In the genomic region with DNA sequence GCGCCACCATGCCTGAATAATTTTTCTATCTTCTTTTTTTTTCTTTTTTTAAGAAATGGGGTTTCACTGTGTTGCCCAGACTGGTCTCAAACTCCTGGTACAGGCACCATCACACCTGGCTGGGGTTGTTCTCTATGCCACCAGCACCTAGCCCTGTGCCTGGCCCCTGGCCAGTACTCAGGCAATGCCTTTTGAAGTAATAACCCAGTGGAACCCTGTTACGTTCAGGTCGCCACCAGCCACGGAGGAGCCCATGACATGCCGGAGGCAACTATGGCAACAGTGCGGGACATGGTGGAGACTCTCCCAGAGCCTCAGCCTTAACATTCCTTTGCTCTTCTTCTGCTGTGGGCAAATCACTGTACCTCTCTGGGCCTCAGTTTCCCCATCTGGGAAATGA, we compare ENCODE assay signal across 19 cellular contexts. TPM values are rescaled to one million over a fixed set of nuclear protein-coding genes. Genes with fewer than 3 reads are reported as not detected.
A peak's percentile ranks its signal among the peaks of the same experiment; 100 is the strongest.
DNase-seq lines count a peak whose midpoint lies in the region; ATAC-seq and TF ChIP-seq lines count a peak whose summit lies in the region.
"Had no signal": no experiment of that assay in that cellular context is flagged by ENCODE, and none has a peak within 500 bp of the region (broad histone marks: within the 10 kb centered on the region; RNA-seq: fewer than 3 reads in every experiment).

No MANE protein-coding gene starts in this region.

- DNase-seq in SJCRH30 (no peak), coronary artery (ENCODE audit: low spot score) (peak; percentile 76), RKO (ENCODE audit: low spot score) (no peak), globus pallidus (ENCODE audit: low spot score) (no peak), NCI-H2171 (lab: John Stamatoyannopoulos, UW) (no peak)
- DNase-seq: activated CD4-positive, alpha-beta T cell treated with anti-CD3 and anti-CD28 coated beads, Interleukin-2, amount 50 U/mL, for 1 hour; AML-193; foreskin keratinocyte; naive thymus-derived CD8-positive, alpha-beta T cell; NCI-H1694 treated with DMSO at 0.1 percent for 48 hours; NCI-H226; T-helper 1 cell had no signal

- no peak for TF ChIP-seq CTCF in coronary artery (IDR thresholded peaks at IDR 0.05)

- H3K4me1 ChIP-seq in SJCRH30 (peaks cover 34% of the 10 kb centered on the region), muscle layer of colon (ENCODE audit: insufficient read depth, low read length) (peaks cover 62% of the 10 kb centered on the region), subcutaneous abdominal adipose tissue (ENCODE audit: control insufficient read depth in 5 of 5, insufficient read depth in 5 of 5, low read length in 5 of 5) (peaks cover 11 to 65% (median 50%) of the 10 kb centered on the region in 5 donors)
- H3K4me1 ChIP-seq: foreskin keratinocyte, HAP-1 had no signal

- H3K27me3 ChIP-seq in SJCRH30, result no peaks in the 10 kb centered on the region
- no peaks in the 10 kb centered on the region for H3K27me3 ChIP-seq in muscle layer of colon (ENCODE audit: control insufficient read depth in 1 of 2, insufficient read depth in 2 of 2, low read length in 2 of 2)
- no peaks in the 10 kb centered on the region for H3K27me3 ChIP-seq in subcutaneous abdominal adipose tissue (ENCODE audit: control insufficient read depth in 5 of 5, insufficient read depth in 4 of 5, low read length in 5 of 5)

- H3K4me3 ChIP-seq in SJCRH30, result no peak overlapping the region
- H3K4me3 ChIP-seq in coronary artery, result peak overlapping the region; percentile 9
- no peak overlapping the region for H3K4me3 ChIP-seq in muscle layer of colon (ENCODE audit: low read depth in 1 of 2, low read length in 2 of 2)
- no peak overlapping the region for H3K4me3 ChIP-seq in subcutaneous abdominal adipose tissue (ENCODE audit: low read depth in 1 of 5, low read length in 5 of 5)
- H3K4me3 ChIP-seq: HAP-1, K562 had no signal

- no peak for ATAC-seq in GM19463 (IDR thresholded peaks at IDR 0.05; ENCODE audit: unreplicated experiment)
- ATAC-seq: foreskin keratinocyte; K562; naive thymus-derived CD8-positive, alpha-beta T cell; Panc1 had no signal

- no peak overlapping the region for H3K9ac ChIP-seq in muscle layer of colon (ENCODE audit: low read length)
- H3K9ac ChIP-seq in subcutaneous abdominal adipose tissue (ENCODE audit: low read length in 5 of 5), result no peak overlapping the region

- H3K9me3 ChIP-seq in SJCRH30 (replicated peaks) (no peaks in the 10 kb centered on the region), muscle layer of colon (ENCODE audit: low read length) (no peaks in the 10 kb centered on the region), subcutaneous abdominal adipose tissue (ENCODE audit: control insufficient read depth in 5 of 5, low read length in 5 of 5) (peaks cover 0 to 11% (median 7%) of the 10 kb centered on the region in 5 donors)
- H3K9me3 ChIP-seq: HAP-1 had no signal

- H3K27ac ChIP-seq in SJCRH30 (peak overlapping the region; percentile 50), coronary artery (peak overlapping the region; percentile 79 to 94), muscle layer of colon (ENCODE audit: low read depth, low read length) (peak overlapping the region; percentile 57), subcutaneous abdominal adipose tissue (ENCODE audit: low read depth, low read length) (peak overlapping the region; percentile 28)
- H3K27ac ChIP-seq: foreskin keratinocyte had no signal

- no peaks in the 10 kb centered on the region for H3K36me3 ChIP-seq in SJCRH30
- no peaks in the 10 kb centered on the region for H3K36me3 ChIP-seq in muscle layer of colon (ENCODE audit: insufficient read depth, low read length)
- H3K36me3 ChIP-seq in subcutaneous abdominal adipose tissue (ENCODE audit: control insufficient read depth in 5 of 5, insufficient read depth in 5 of 5, low read length in 5 of 5), result peaks cover 0 to 15% (median 10%) of the 10 kb centered on the region in 5 donors
- H3K36me3 ChIP-seq: HAP-1 had no signal

RNA-seq across cellular contexts. Expression of a gene that starts 14.1 kb away (rescaled TPM):
- total RNA-seq in SJCRH30 (2014; rRNA removed; shearing (Covaris generic)), result 7.5 and 7.6 TPM in 2 replicates
- total RNA-seq: foreskin keratinocyte; naive thymus-derived CD8-positive, alpha-beta T cell; progenitor cell of endocrine pancreas had no signal

Comparison
In these comparisons a context has a peak if more than half of its experiments do, and no peak if none do; other contexts are left out.
1. H3K27ac ChIP-seq: peak in every context shown above with its lines; median percentile 86 in coronary artery; 57 in muscle layer of colon; 50 in SJCRH30; 28 in subcutaneous abdominal adipose tissue.